In genomic region chr10:124743188-124744046, GRCh38 we compare ENCODE assay signal across 8 cellular contexts. TPM values are rescaled to one million over a fixed set of nuclear protein-coding genes. Genes with fewer than 3 reads are reported as not detected.
DNase-seq lines count a peak whose midpoint lies in the region; ATAC-seq and TF ChIP-seq lines count a peak whose summit lies in the region.

No MANE protein-coding gene starts in this region.

- H3K9me3 Mint-ChIP-seq in stimulated activated naive B cell treated with anti-CD40 and anti-IgM and Interleukin-4, amounts not matched to agents 10 μg/mL and 1 μg/mL and 100 μg/mL, for 72 hours, result no peaks in the 10 kb centered on the region

- DNase-seq in D341Med (ENCODE audit: low spot score) (peak; percentile 62), H7 (peak; percentile 82), OCI-M1 (lab: John Stamatoyannopoulos, UW) (peak; percentile 59), body of pancreas (peak; percentile 30 to 46 (median 43)), iris pigment epithelial cell (ENCODE audit: low read depth) (peak; percentile 44), COLO829 (ENCODE audit: low spot score) (no peak)
- no peak for DNase-seq in stimulated activated naive B cell treated with anti-CD40 and anti-IgM and Interleukin-4, amounts not matched to agents 10 μg/mL and 1 μg/mL and 100 μg/mL, for 72 hours

- H3K27me3 ChIP-seq in H7 (ENCODE audit: control insufficient read depth, insufficient read depth, low read length) (peaks cover 9% of the 10 kb centered on the region; the same call in 1 of the 2 replicates), body of pancreas (no peaks in the 10 kb centered on the region)

- ATAC-seq in body of pancreas (peak; percentile 25), GM19463 (IDR thresholded peaks at IDR 0.05; ENCODE audit: unreplicated experiment) (no peak)
- ATAC-seq in stimulated activated naive B cell treated with anti-CD40 and anti-IgM and Interleukin-4, amounts not matched to agents 10 μg/mL and 1 μg/mL and 100 μg/mL, for 72 hours (replicated peaks), result peak in 1 of 2 donors; percentile 17

- H3K4me3 ChIP-seq in H7 (ENCODE audit: insufficient read depth, low read depth, low read length), result peak overlapping the region; percentile 62
- H3K4me3 ChIP-seq in body of pancreas, result peak overlapping the region; percentile 39 to 65

- 0% methylated on average over 18 to 86 of the region's 89 CpGs for WGBS in body of pancreas, 2 donors

- peak in 1 of 3 donors; percentile 14 for TF ChIP-seq POLR2A in body of pancreas (IDR thresholded peaks at IDR 0.05)

- no peaks in the 10 kb centered on the region for H3K9me3 ChIP-seq in body of pancreas

- intact Hi-C loops in body of pancreas (cut with DNase I), result loop anchor here (10.0 kb wide), 1 partner anchor 51 kb away; the partner anchor contains the start of gene EEF1AKMT2

- no peak for TF ChIP-seq CTCF in body of pancreas (IDR thresholded peaks at IDR 0.05)

- H3K36me3 Mint-ChIP-seq in stimulated activated naive B cell treated with anti-CD40 and anti-IgM and Interleukin-4, amounts not matched to agents 10 μg/mL and 1 μg/mL and 100 μg/mL, for 72 hours, result peaks cover 1 to 17% of the 10 kb centered on the region in 2 donors

- H3K36me3 ChIP-seq in H7 (replicated peaks; ENCODE audit: control insufficient read depth, insufficient read depth, low read length) (no peaks in the 10 kb centered on the region), body of pancreas (replicated peaks in 1 of 2; ENCODE audit: insufficient read depth in 1 of 2, low read depth in 2 of 2) (peaks cover 0 to 2% of the 10 kb centered on the region in 2 donors)

- peaks cover 47% of the 10 kb centered on the region for H3K4me1 ChIP-seq in body of pancreas

- H3K27me3 Mint-ChIP-seq in stimulated activated naive B cell treated with anti-CD40 and anti-IgM and Interleukin-4, amounts not matched to agents 10 μg/mL and 1 μg/mL and 100 μg/mL, for 72 hours, result no peaks in the 10 kb centered on the region

- peaks cover 43 to 47% of the 10 kb centered on the region in 2 donors for H3K4me1 Mint-ChIP-seq in stimulated activated naive B cell treated with anti-CD40 and anti-IgM and Interleukin-4, amounts not matched to agents 10 μg/mL and 1 μg/mL and 100 μg/mL, for 72 hours

- H3K4me3 Mint-ChIP-seq in stimulated activated naive B cell treated with anti-CD40 and anti-IgM and Interleukin-4, amounts not matched to agents 10 μg/mL and 1 μg/mL and 100 μg/mL, for 72 hours, result peak overlapping the region; percentile 93 to 95

- peak overlapping the region; percentile 94 for H3K27ac Mint-ChIP-seq in stimulated activated naive B cell treated with anti-CD40 and anti-IgM and Interleukin-4, amounts not matched to agents 10 μg/mL and 1 μg/mL and 100 μg/mL, for 72 hours

- H3K27ac ChIP-seq in body of pancreas, result peak overlapping the region; percentile 2 to 79 (median 55)

RNA-seq across cellular contexts. Expression of gene FAM53B, which starts 0.8 kb away (rescaled TPM):
- 37.4 and 40.8 TPM in 2 replicates for total RNA-seq in H7 (2014; rRNA removed; shearing (Covaris generic))
- total RNA-seq in body of pancreas, result 10 to 100 TPM; 17.1 to 21.1 TPM

RNA-seq across cellular contexts. Expression of gene EEF1AKMT2, which starts 48.3 kb away (rescaled TPM):
- 20.1 and 28.6 TPM in 2 replicates for total RNA-seq in H7 (2014; rRNA removed; shearing (Covaris generic))
- 10 to 100 TPM in 1 of 2 donors, 1 to 10 TPM in 1; 2.6 to 14.3 TPM for total RNA-seq in body of pancreas

RNA-seq across cellular contexts. Expression of gene ABRAXAS2, which starts 58.2 kb away (rescaled TPM):
- 14.2 and 19.8 TPM in 2 replicates for total RNA-seq in H7 (2014; rRNA removed; shearing (Covaris generic))
- total RNA-seq in body of pancreas, result 1 to 10 TPM; 4.3 to 7.3 TPM

Comparison
In these comparisons a context has a peak if more than half of its experiments do, and no peak if none do; other contexts are left out.
1. DNase-seq: peak in D341Med (single experiment), H7 (single experiment), OCI-M1 (single experiment), body of pancreas (4 of 4) and iris pigment epithelial cell (single experiment); none in stimulated activated naive B cell treated with anti-CD40 and anti-IgM and Interleukin-4, amounts not matched to agents 10 μg/mL and 1 μg/mL and 100 μg/mL, for 72 hours (single experiment) and COLO829 (single experiment).